ENCODE assay signal across 15 cellular contexts in genomic region chr9:118643118-118643517, GRCh38.
DNase-seq lines count a peak whose midpoint lies in the region; ATAC-seq, FAIRE-seq and TF ChIP-seq lines count a peak whose summit lies in the region.
"Had no signal": no experiment of that assay in that cellular context is flagged by ENCODE, and none has a peak within 500 bp of the region (broad histone marks: within the 10 kb centered on the region; RNA-seq: fewer than 3 reads in every experiment).

No MANE protein-coding gene starts in this region.

- H3K27ac ChIP-seq in cardiac muscle cell, result peak overlapping the region; percentile 44
- H3K27ac ChIP-seq: heart left ventricle had no signal

- no peaks in the 10 kb centered on the region for H3K9me3 ChIP-seq in cardiac muscle cell (ENCODE audit: low read depth)

- H3K36me3 ChIP-seq in cardiac muscle cell (no peaks in the 10 kb centered on the region), kidney epithelial cell (ENCODE audit: control insufficient read depth, insufficient read depth, low read length) (no peaks in the 10 kb centered on the region)
- H3K36me3 ChIP-seq: heart left ventricle had no signal

- DNase-seq in cardiac muscle cell (ENCODE audit: low read depth in 1 of 2, low spot score in 1 of 2) (peak in 1 of 2 donors; percentile 72), Right ventricle myocardium superior (no peak), astrocyte of the cerebellum (ENCODE audit: low read depth) (peak; percentile 59), kidney epithelial cell (ENCODE audit: low read depth) (peak; percentile 92), urothelium cell line (ENCODE audit: low spot score) (peak; percentile 82), posterior vena cava (ENCODE audit: low spot score) (no peak)
- DNase-seq: activated CD4-positive, alpha-beta T cell treated with anti-CD3 and anti-CD28 coated beads, Interleukin-2, amount 10 ng/mL, durations not matched to agents 24 days and 14 days; activated gamma-delta T cell; cortex of kidney; DND-41; heart left ventricle; NCI-H2227 treated with DMSO at 0.1 percent for 48 hours; SHP77 treated with DMSO at 0.1 percent for 48 hours had no signal

- TF ChIP-seq CTCF in cardiac muscle cell (IDR thresholded peaks at IDR 0.05; ENCODE audit: low read depth, low read length), result no peak
- TF ChIP-seq CTCF in astrocyte of the cerebellum (IDR thresholded peaks at IDR 0.05; ENCODE audit: low read depth, low read length, missing control alignments), result no peak
- TF ChIP-seq CTCF in kidney epithelial cell (IDR thresholded peaks at IDR 0.05; ENCODE audit: insufficient read depth, low read length, poor library complexity, severe bottlenecking), result no peak

- H3K4me3 ChIP-seq in cardiac muscle cell (no peak overlapping the region), astrocyte of the cerebellum (ENCODE audit: low read depth, low read length) (no peak overlapping the region), kidney epithelial cell (ENCODE audit: low read depth, low read length) (no peak overlapping the region)
- H3K4me3 ChIP-seq: heart left ventricle had no signal

- ATAC-seq in Right ventricle myocardium superior (ENCODE audit: poor library complexity), result no peak
- no peak for ATAC-seq in HG02623 (IDR thresholded peaks at IDR 0.05; ENCODE audit: unreplicated experiment)
- ATAC-seq in GM18907 (IDR thresholded peaks at IDR 0.05; ENCODE audit: unreplicated experiment), result no peak
- ATAC-seq: heart left ventricle had no signal

- in situ Hi-C loops in astrocyte of the cerebellum (cut with HindIII; ENCODE audit: low sequenced_read_pairs), result no loop called here

- H3K4me1 ChIP-seq in cardiac muscle cell (ENCODE audit: low read depth), result peaks cover 3% of the 10 kb centered on the region
- H3K4me1 ChIP-seq: heart left ventricle had no signal

- no peak for FAIRE-seq in urothelium cell line (lab: Jason Lieb, UNC)

- H3K27me3 ChIP-seq in cardiac muscle cell (no peaks in the 10 kb centered on the region), kidney epithelial cell (ENCODE audit: control insufficient read depth, insufficient read depth, low read length) (no peaks in the 10 kb centered on the region)
- H3K27me3 ChIP-seq: heart left ventricle had no signal

- intact Hi-C loops in Right ventricle myocardium superior (cut with DNase I), result no loop called here
- intact Hi-C loops in posterior vena cava (cut with DNase I), result no loop called here

Comparison
In these comparisons a context has a peak if more than half of its experiments do, and no peak if none do; other contexts are left out.
1. DNase-seq: peak in astrocyte of the cerebellum (single experiment), kidney epithelial cell (single experiment) and urothelium cell line (single experiment); none in Right ventricle myocardium superior (single experiment) and posterior vena cava (single experiment).